ENCODE assay signal across 8 cellular contexts in the genomic region with DNA sequence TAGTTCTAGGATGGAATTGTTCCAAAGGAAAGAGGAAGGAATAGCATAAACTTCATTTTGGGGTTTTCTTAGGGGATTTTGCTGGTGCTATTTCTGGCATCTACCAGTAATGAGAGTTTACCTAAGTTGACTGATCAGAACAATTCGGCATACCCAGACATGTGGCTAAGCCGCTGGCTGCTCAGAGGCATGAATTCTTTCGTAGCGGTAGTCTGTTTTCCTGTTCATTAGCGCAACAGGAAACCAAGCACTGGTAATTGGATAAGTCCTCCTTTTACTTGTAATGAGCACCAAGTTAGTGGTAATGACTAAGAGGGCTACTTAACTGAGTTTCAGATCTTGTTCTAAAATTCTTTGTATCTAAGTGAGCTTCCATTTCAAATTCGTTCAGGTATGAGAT. TPM values are rescaled to one million over a fixed set of nuclear protein-coding genes. Genes with fewer than 3 reads are reported as not detected.
A peak's percentile ranks its signal among the peaks of the same experiment; 100 is the strongest.
DNase-seq lines count a peak whose midpoint lies in the region; ATAC-seq, FAIRE-seq and TF ChIP-seq lines count a peak whose summit lies in the region.

No MANE protein-coding gene starts in this region.

- peak; percentile 51 for DNase-seq in activated CD4-positive, alpha-beta T cell treated with anti-CD3 and anti-CD28 coated beads for 36 hours
- DNase-seq in activated CD4-positive, alpha-beta T cell treated with anti-CD3 and anti-CD28 coated beads for 1 hour = no peak
- DNase-seq in activated B cell treated with CpG ODN at 0.5 μM for 24 hours (no peak), D721Med (ENCODE audit: insufficient read length, low spot score) (no peak), A172 (ENCODE audit: low spot score) (no peak)
- no peak for DNase-seq in effector CD8-positive, alpha-beta T cell (lab: John Stamatoyannopoulos, UW)

- no peaks in the 10 kb centered on the region for H3K27me3 Mint-ChIP-seq in activated CD4-positive, alpha-beta T cell treated with anti-CD3 and anti-CD28 coated beads for 36 hours
- no peaks in the 10 kb centered on the region for H3K27me3 Mint-ChIP-seq in activated B cell treated with CpG ODN at 0.5 μM for 24 hours
- H3K27me3 Mint-ChIP-seq in stimulated activated memory B cell treated with anti-CD40 and anti-IgM and Interleukin-4, amounts not matched to agents 10 μg/mL and 1 μg/mL and 100 μg/mL, for 72 hours = no peaks in the 10 kb centered on the region

- peaks cover 87% of the 10 kb centered on the region for H3K4me1 Mint-ChIP-seq in activated CD4-positive, alpha-beta T cell treated with anti-CD3 and anti-CD28 coated beads for 36 hours
- H3K4me1 Mint-ChIP-seq in activated B cell treated with CpG ODN at 0.5 μM for 24 hours = peaks cover 81% of the 10 kb centered on the region
- H3K4me1 Mint-ChIP-seq in stimulated activated memory B cell treated with anti-CD40 and anti-IgM and Interleukin-4, amounts not matched to agents 10 μg/mL and 1 μg/mL and 100 μg/mL, for 72 hours = peaks cover 74% of the 10 kb centered on the region

- H3K9me3 Mint-ChIP-seq in activated CD4-positive, alpha-beta T cell treated with anti-CD3 and anti-CD28 coated beads for 36 hours (ENCODE audit: low read depth) = no peaks in the 10 kb centered on the region
- H3K9me3 Mint-ChIP-seq in activated B cell treated with CpG ODN at 0.5 μM for 24 hours = no peaks in the 10 kb centered on the region
- peaks cover 2% of the 10 kb centered on the region for H3K9me3 Mint-ChIP-seq in stimulated activated memory B cell treated with anti-CD40 and anti-IgM and Interleukin-4, amounts not matched to agents 10 μg/mL and 1 μg/mL and 100 μg/mL, for 72 hours

- POLR2A ChIA-PET in activated CD4-positive, alpha-beta T cell treated with anti-CD3 and anti-CD28 coated beads for 36 hours (lab: Charles Lee) = no interaction called here
- POLR2A ChIA-PET in activated B cell treated with CpG ODN at 0.5 μM for 24 hours (lab: Charles Lee) = interaction anchor here (0.5 to 3.3 kb wide), 3 partner anchors 10 to 121 kb away, joined by 3 to 28 read pairs (median 4); partner anchors contain the start of gene C21orf91

- intact Hi-C loops in activated CD4-positive, alpha-beta T cell treated with anti-CD3 and anti-CD28 coated beads for 36 hours (cut with DNase I, micrococcal nuclease) = loop anchor here (5.0 to 10.0 kb wide), 5 partner anchors 76 to 266 kb away; partner anchors contain the start of genes BTG3 (in 1 of the 2) and CXADR (in 1 of the 2)
- intact Hi-C loops in activated B cell treated with CpG ODN at 0.5 μM for 24 hours (cut with micrococcal nuclease) = loop anchor here (1.0 kb wide), 1 partner anchor 14 kb away; no protein-coding TSS in a partner anchor

- peak overlapping the region; percentile 73 for H3K27ac Mint-ChIP-seq in activated CD4-positive, alpha-beta T cell treated with anti-CD3 and anti-CD28 coated beads for 36 hours
- peak overlapping the region; percentile 75 for H3K27ac Mint-ChIP-seq in activated B cell treated with CpG ODN at 0.5 μM for 24 hours
- H3K27ac Mint-ChIP-seq in stimulated activated memory B cell treated with anti-CD40 and anti-IgM and Interleukin-4, amounts not matched to agents 10 μg/mL and 1 μg/mL and 100 μg/mL, for 72 hours = peak overlapping the region; percentile 57

- H3K36me3 Mint-ChIP-seq in activated CD4-positive, alpha-beta T cell treated with anti-CD3 and anti-CD28 coated beads for 36 hours (ENCODE audit: low read depth) = peaks cover 13% of the 10 kb centered on the region
- peaks cover 4% of the 10 kb centered on the region for H3K36me3 Mint-ChIP-seq in activated B cell treated with CpG ODN at 0.5 μM for 24 hours (ENCODE audit: low read depth)
- H3K36me3 Mint-ChIP-seq in stimulated activated memory B cell treated with anti-CD40 and anti-IgM and Interleukin-4, amounts not matched to agents 10 μg/mL and 1 μg/mL and 100 μg/mL, for 72 hours = peaks cover 11% of the 10 kb centered on the region

- H3K4me3 Mint-ChIP-seq in activated CD4-positive, alpha-beta T cell treated with anti-CD3 and anti-CD28 coated beads for 36 hours = peak overlapping the region; percentile 3
- peak overlapping the region; percentile 55 for H3K4me3 Mint-ChIP-seq in activated B cell treated with CpG ODN at 0.5 μM for 24 hours
- peak overlapping the region; percentile 5 for H3K4me3 Mint-ChIP-seq in stimulated activated memory B cell treated with anti-CD40 and anti-IgM and Interleukin-4, amounts not matched to agents 10 μg/mL and 1 μg/mL and 100 μg/mL, for 72 hours

- TF ChIP-seq CTCF in activated B cell treated with CpG ODN at 0.5 μM for 24 hours (IDR thresholded peaks at IDR 0.05) (no peak), D721Med (IDR thresholded peaks at IDR 0.05; ENCODE audit: insufficient read depth, missing control alignments) (no peak)

- CTCF ChIA-PET in activated CD4-positive, alpha-beta T cell treated with anti-CD3 and anti-CD28 coated beads for 36 hours (lab: Charles Lee) = interaction anchor here (0.9 to 1.5 kb wide), 3 partner anchors 20 to 145 kb away, joined by 3 to 5 read pairs (median 3); no protein-coding TSS in a partner anchor
- CTCF ChIA-PET in activated B cell treated with CpG ODN at 0.5 μM for 24 hours (lab: Charles Lee) = no interaction called here

- peak; percentile 20 for ATAC-seq in activated CD4-positive, alpha-beta T cell treated with anti-CD3 and anti-CD28 coated beads for 36 hours
- peak; percentile 28 for ATAC-seq in HG03103 (IDR thresholded peaks at IDR 0.05; ENCODE audit: low read depth, unreplicated experiment)
- ATAC-seq in activated B cell treated with CpG ODN at 0.5 μM for 24 hours (ENCODE audit: low read depth) = peak; percentile 45
- peak; percentile 71 for ATAC-seq in stimulated activated memory B cell treated with anti-CD40 and anti-IgM and Interleukin-4, amounts not matched to agents 10 μg/mL and 1 μg/mL and 100 μg/mL, for 72 hours

- no peak for FAIRE-seq in D721Med (lab: Jason Lieb, UNC)

RNA-seq across cellular contexts. Expression of gene C21orf91, which starts 38.6 kb away (rescaled TPM):
- 10 to 100 TPM; 20.8 to 22.9 TPM for total RNA-seq in activated CD4-positive, alpha-beta T cell treated with anti-CD3 and anti-CD28 coated beads for 36 hours
- 34.2 and 35.9 TPM in 2 replicates for total RNA-seq in activated B cell treated with CpG ODN at 0.5 μM for 24 hours
- 11.4 and 14.4 TPM in 2 replicates for total RNA-seq in A172 (2014; rRNA removed; shearing (Covaris generic))

Comparison
In these comparisons a context has a peak if more than half of its experiments do, and no peak if none do; other contexts are left out.
1. ATAC-seq: peak in every context shown above with its lines; median percentile 71 in stimulated activated memory B cell treated with anti-CD40 and anti-IgM and Interleukin-4, amounts not matched to agents 10 μg/mL and 1 μg/mL and 100 μg/mL, for 72 hours; 45 in activated B cell treated with CpG ODN at 0.5 μM for 24 hours; 28 in HG03103; 20 in activated CD4-positive, alpha-beta T cell treated with anti-CD3 and anti-CD28 coated beads for 36 hours.
2. H3K4me3 Mint-ChIP-seq: peak in every context shown above with its lines; median percentile 55 in activated B cell treated with CpG ODN at 0.5 μM for 24 hours; 5 in stimulated activated memory B cell treated with anti-CD40 and anti-IgM and Interleukin-4, amounts not matched to agents 10 μg/mL and 1 μg/mL and 100 μg/mL, for 72 hours; 3 in activated CD4-positive, alpha-beta T cell treated with anti-CD3 and anti-CD28 coated beads for 36 hours.